Comparison of ENCODE assay signal across 14 cellular contexts in genomic region chr16:73166394-73166971, GRCh38.
DNase-seq lines count a peak whose midpoint lies in the region; ATAC-seq and TF ChIP-seq lines count a peak whose summit lies in the region.
"Had no signal": no experiment of that assay in that cellular context is flagged by ENCODE, and none has a peak within 500 bp of the region (broad histone marks: within the 10 kb centered on the region; RNA-seq: fewer than 3 reads in every experiment).

No MANE protein-coding gene starts in this region.

- H3K27ac Mint-ChIP-seq in MCF 10A (ENCODE audit: low read depth, unreplicated experiment) (no peak overlapping the region), mesothelial cell of epicardium (peak overlapping the region; percentile 26)
- H3K27ac Mint-ChIP-seq in effector memory CD8-positive, alpha-beta T cell: no peak overlapping the region
- H3K27ac Mint-ChIP-seq: T-helper 1 cell treated with Interleukin-12 subunit alpha and Interleukin-12 subunit beta and Interleukin-4 antibody, amounts not matched to agents 30 μg/mL and 1 μg/mL, for 36 hours had no signal

- CTCF ChIA-PET in MCF 10A (lab: Yijun Ruan, JAX): interaction anchor here (0.6 to 1.6 kb wide), 3 partner anchors 15 to 334 kb away, joined by 3 to 8 read pairs (median 3); no protein-coding TSS in a partner anchor

- TF ChIP-seq POLR2A in breast epithelium (IDR thresholded peaks at IDR 0.05): no peak
- TF ChIP-seq POLR2A in uterus (IDR thresholded peaks at IDR 0.05): no peak

- no TSS peak for BruUV-seq in MCF 10A (replicated peaks; lab: Mats Ljungman, UMichigan)

- no peak for ATAC-seq in effector memory CD8-positive, alpha-beta T cell (replicated peaks)
- no peak for ATAC-seq in GM18868 (IDR thresholded peaks at IDR 0.05; ENCODE audit: unreplicated experiment)
- ATAC-seq: A549 had no signal

- H3K27me3 ChIP-seq in breast epithelium (no peaks in the 10 kb centered on the region), uterus (no peaks in the 10 kb centered on the region)

- DNase-seq in breast epithelium (ENCODE audit: low spot score in 2 of 2) (no peak), MCF 10A (ENCODE audit: unreplicated experiment) (no peak), mesothelial cell of epicardium (ENCODE audit: low spot score in 2 of 2, unreplicated experiment in 2 of 2) (no peak), uterus (peak in 1 of 2 donors; percentile 31), NCI-H774 (lab: John Stamatoyannopoulos, UW) (no peak), HT-29 (ENCODE audit: low spot score) (no peak)
- no peak for DNase-seq in effector memory CD8-positive, alpha-beta T cell
- DNase-seq: activated CD8-positive, alpha-beta memory T cell treated with anti-CD3 and anti-CD28 coated beads, Interleukin-2, amount 50 U/mL, for 48 hours; cerebellar nuclear complex; GF-D8; NCI-H446 treated with DMSO at 0.1 percent for 48 hours had no signal

- peak overlapping the region in 2 of 3 donors; percentile 33 to 50 for H3K4me3 ChIP-seq in breast epithelium
- peak overlapping the region; percentile 25 to 29 for H3K4me3 ChIP-seq in uterus
- H3K4me3 ChIP-seq: A549 had no signal

- H3K4me1 ChIP-seq in breast epithelium: no peaks in the 10 kb centered on the region
- peaks cover 0 to 2% of the 10 kb centered on the region in 2 donors for H3K4me1 ChIP-seq in uterus

- H3K4me3 Mint-ChIP-seq in MCF 10A (ENCODE audit: unreplicated experiment) (no peak overlapping the region), mesothelial cell of epicardium (no peak overlapping the region)
- H3K4me3 Mint-ChIP-seq in effector memory CD8-positive, alpha-beta T cell: peak overlapping the region; percentile 7 to 34
- H3K4me3 Mint-ChIP-seq: T-helper 1 cell treated with Interleukin-12 subunit alpha and Interleukin-12 subunit beta and Interleukin-4 antibody, amounts not matched to agents 30 μg/mL and 1 μg/mL, for 36 hours had no signal

- no peaks in the 10 kb centered on the region for H3K36me3 Mint-ChIP-seq in MCF 10A (ENCODE audit: insufficient read depth, unreplicated experiment)
- H3K36me3 Mint-ChIP-seq in effector memory CD8-positive, alpha-beta T cell (ENCODE audit: insufficient read depth): no peaks in the 10 kb centered on the region
- no peaks in the 10 kb centered on the region for H3K36me3 Mint-ChIP-seq in mesothelial cell of epicardium

- no peaks in the 10 kb centered on the region for H3K9me3 ChIP-seq in breast epithelium
- no peaks in the 10 kb centered on the region for H3K9me3 ChIP-seq in uterus
- H3K9me3 ChIP-seq: A549 had no signal

- H3K27me3 Mint-ChIP-seq in MCF 10A (ENCODE audit: insufficient read depth, unreplicated experiment) (no peaks in the 10 kb centered on the region), mesothelial cell of epicardium (ENCODE audit: low read depth) (no peaks in the 10 kb centered on the region)
- H3K27me3 Mint-ChIP-seq in effector memory CD8-positive, alpha-beta T cell: no peaks in the 10 kb centered on the region

- H3K9me3 Mint-ChIP-seq in MCF 10A (ENCODE audit: unreplicated experiment): no peaks in the 10 kb centered on the region
- no peaks in the 10 kb centered on the region for H3K9me3 Mint-ChIP-seq in effector memory CD8-positive, alpha-beta T cell
- H3K9me3 Mint-ChIP-seq in mesothelial cell of epicardium: no peaks in the 10 kb centered on the region
- H3K9me3 Mint-ChIP-seq: T-helper 1 cell treated with Interleukin-12 subunit alpha and Interleukin-12 subunit beta and Interleukin-4 antibody, amounts not matched to agents 30 μg/mL and 1 μg/mL, for 36 hours had no signal

- H3K36me3 ChIP-seq in breast epithelium (no peaks in the 10 kb centered on the region), uterus (no peaks in the 10 kb centered on the region)

- intact Hi-C loops in breast epithelium (cut with DNase I; ENCODE audit: low total_unique reads): no loop called here
- intact Hi-C loops in MCF 10A (cut with micrococcal nuclease): no loop called here
- intact Hi-C loops in uterus (cut with DNase I; ENCODE audit: low total_unique reads): no loop called here

- POLR2A ChIA-PET in MCF 10A (lab: Yijun Ruan, JAX): interaction anchor here (1.6 kb wide), 1 partner anchor 174 kb away, joined by 3 read pairs; no protein-coding TSS in a partner anchor

- H3K27ac ChIP-seq in breast epithelium (peak overlapping the region; percentile 35 to 53), uterus (peak overlapping the region; percentile 72 to 78)
- H3K27ac ChIP-seq: A549 had no signal

- H3K4me1 Mint-ChIP-seq in MCF 10A (ENCODE audit: insufficient read depth, unreplicated experiment) (peaks cover 12% of the 10 kb centered on the region), mesothelial cell of epicardium (peaks cover 32% of the 10 kb centered on the region)
- H3K4me1 Mint-ChIP-seq in effector memory CD8-positive, alpha-beta T cell (ENCODE audit: low read depth in 2 of 2): no peaks in the 10 kb centered on the region

- TF ChIP-seq CTCF in breast epithelium (IDR thresholded peaks at IDR 0.05): no peak
- TF ChIP-seq CTCF in MCF 10A (IDR thresholded peaks at IDR 0.05; ENCODE audit: unreplicated experiment): no peak
- TF ChIP-seq CTCF in mesothelial cell of epicardium (IDR thresholded peaks at IDR 0.05; ENCODE audit: unreplicated experiment): no peak
- no peak for TF ChIP-seq CTCF in uterus (IDR thresholded peaks at IDR 0.05)

Comparison
In these comparisons a context has a peak if more than half of its experiments do, and no peak if none do; other contexts are left out.
1. H3K4me3 Mint-ChIP-seq: peak in effector memory CD8-positive, alpha-beta T cell (2 of 2); none in MCF 10A (single experiment) and mesothelial cell of epicardium (single experiment).